In genomic region chr1:226424228-226425003, GRCh38 we compare ENCODE assay signal across 8 cellular contexts. TPM values are rescaled to one million over a fixed set of nuclear protein-coding genes. Genes with fewer than 3 reads are reported as not detected.
DNase-seq lines count a peak whose midpoint lies in the region; ATAC-seq, FAIRE-seq and TF ChIP-seq lines count a peak whose summit lies in the region.

No MANE protein-coding gene starts in this region.

- H3K9me3 ChIP-seq in pancreas = no peaks in the 10 kb centered on the region

- H3K4me3 ChIP-seq in fibroblast of the aortic adventitia (ENCODE audit: low read depth, low read length) (no peak overlapping the region), pancreas (no peak overlapping the region)

- H3K27ac ChIP-seq in pancreas = no peak overlapping the region

- no peaks in the 10 kb centered on the region for H3K9me3 Mint-ChIP-seq in T-helper 1 cell treated with Interleukin-12 subunit alpha and Interleukin-12 subunit beta and Interleukin-4 antibody, amounts not matched to agents 30 μg/mL and 1 μg/mL, for 36 hours

- H3K4me3 Mint-ChIP-seq in T-helper 1 cell treated with Interleukin-12 subunit alpha and Interleukin-12 subunit beta and Interleukin-4 antibody, amounts not matched to agents 30 μg/mL and 1 μg/mL, for 36 hours = peak overlapping the region; percentile 40

- no peaks in the 10 kb centered on the region for H3K36me3 Mint-ChIP-seq in T-helper 1 cell treated with Interleukin-12 subunit alpha and Interleukin-12 subunit beta and Interleukin-4 antibody, amounts not matched to agents 30 μg/mL and 1 μg/mL, for 36 hours (ENCODE audit: low read depth)

- H3K4me1 ChIP-seq in pancreas = no peaks in the 10 kb centered on the region

- no peak overlapping the region for H3K27ac Mint-ChIP-seq in T-helper 1 cell treated with Interleukin-12 subunit alpha and Interleukin-12 subunit beta and Interleukin-4 antibody, amounts not matched to agents 30 μg/mL and 1 μg/mL, for 36 hours

- peaks cover 13% of the 10 kb centered on the region for H3K27me3 Mint-ChIP-seq in T-helper 1 cell treated with Interleukin-12 subunit alpha and Interleukin-12 subunit beta and Interleukin-4 antibody, amounts not matched to agents 30 μg/mL and 1 μg/mL, for 36 hours (ENCODE audit: low read depth)

- FAIRE-seq in pancreas (lab: Jason Lieb, UNC) = no peak

- peaks cover 12% of the 10 kb centered on the region for H3K4me1 Mint-ChIP-seq in T-helper 1 cell treated with Interleukin-12 subunit alpha and Interleukin-12 subunit beta and Interleukin-4 antibody, amounts not matched to agents 30 μg/mL and 1 μg/mL, for 36 hours (ENCODE audit: low read depth)

- intact Hi-C loops in pancreas (cut with DNase I) = loop anchor here in 1 of 3 donors (10.0 kb wide), 1 partner anchor 180 kb away; no protein-coding TSS in a partner anchor

- H3K27me3 ChIP-seq in pancreas = no peaks in the 10 kb centered on the region

- TF ChIP-seq CTCF in GM12872 (IDR thresholded peaks at IDR 0.05; ENCODE audit: insufficient read depth, low read depth, low read length) = peak; percentile 61
- peak; percentile 64 for TF ChIP-seq CTCF in fibroblast of the aortic adventitia (IDR thresholded peaks at IDR 0.05; ENCODE audit: insufficient read depth, low read length)
- peak; percentile 19 to 58 (median 40) for TF ChIP-seq CTCF in pancreas (IDR thresholded peaks at IDR 0.05)

- 50 to 56% methylated on average over 8 of the region's 8 CpGs for WGBS in pancreas, 2 donors

- peak; percentile 52 for DNase-seq in AG20443 (ENCODE audit: low spot score)
- peak; percentile 68 for DNase-seq in NAMALWA (ENCODE audit: low spot score)
- DNase-seq in fibroblast of the aortic adventitia (ENCODE audit: low read depth) = peak; percentile 35
- DNase-seq in pancreas = no peak

- peak; percentile 67 to 94 (median 90) for ATAC-seq in pancreas
- ATAC-seq in HG03565 (IDR thresholded peaks at IDR 0.05; ENCODE audit: unreplicated experiment) = no peak
- no peak for ATAC-seq in HG03439 (IDR thresholded peaks at IDR 0.05; ENCODE audit: unreplicated experiment)

- no peaks in the 10 kb centered on the region for H3K36me3 ChIP-seq in pancreas

RNA-seq across cellular contexts. Expression of gene PARP1, which starts 16.5 kb away (rescaled TPM):
- total RNA-seq in fibroblast of the aortic adventitia (ENCODE audit: low replicate concordance) (67.8 and 67.9 TPM in 2 replicates), pancreas (10 to 100 TPM; 40.7 to 69.4 (median 52.5) TPM)
- polyA plus RNA-seq in pancreas = 10 to 100 TPM; 16.8 to 23.8 TPM

Comparison
In these comparisons a context has a peak if more than half of its experiments do, and no peak if none do; other contexts are left out.
1. DNase-seq: peak in AG20443 (single experiment), NAMALWA (single experiment) and fibroblast of the aortic adventitia (single experiment); none in pancreas (0 of 6).
2. ATAC-seq: peak in pancreas (4 of 4); none in HG03565 (single experiment) and HG03439 (single experiment).
3. Peak in every context shown above with its lines, with median percentiles within 50 percentile points of each other: CTCF ChIP-seq.